18 cellular contexts compared by ENCODE assay signal in the genomic region with DNA sequence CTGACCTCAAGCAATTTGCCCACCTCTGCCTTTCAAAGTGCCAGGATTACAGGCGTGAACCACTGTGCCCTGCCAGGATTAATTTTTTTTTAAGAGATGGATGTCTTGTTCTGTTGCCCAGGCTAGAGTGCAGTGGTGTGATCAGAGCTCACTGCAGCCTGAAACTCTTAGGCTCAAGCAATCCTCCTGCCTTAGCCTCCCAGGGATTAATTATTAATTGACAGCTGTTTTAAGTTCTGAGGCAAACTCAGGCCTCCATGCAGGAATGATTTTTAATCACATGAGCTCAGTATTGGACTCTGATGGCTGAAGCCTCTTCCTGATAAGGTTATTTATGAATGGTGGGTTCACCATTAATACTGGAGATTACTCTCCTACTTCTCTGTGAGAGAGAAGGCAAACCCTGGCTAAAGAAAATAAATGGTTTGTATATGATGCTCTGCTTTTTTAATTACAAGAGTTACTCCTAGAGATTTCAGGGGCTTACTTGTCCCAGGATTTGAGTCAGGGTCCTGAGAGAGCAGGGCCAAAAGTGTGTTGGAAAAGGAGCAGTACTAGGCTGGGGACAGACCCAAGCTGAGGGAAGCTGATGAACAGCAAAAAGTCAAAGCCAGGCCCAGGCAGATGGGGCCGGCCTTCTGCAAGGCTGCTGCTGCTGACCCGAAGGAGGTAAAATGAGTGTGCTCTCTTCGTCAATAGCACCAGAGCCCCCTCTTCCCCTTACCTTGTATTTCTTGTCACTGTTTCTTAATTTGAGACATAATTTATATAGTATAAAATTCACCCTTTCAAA.
"Had no signal": no experiment of that assay in that cellular context is flagged by ENCODE, and none has a peak within 500 bp of the region (broad histone marks: within the 10 kb centered on the region; RNA-seq: fewer than 3 reads in every experiment).

No MANE protein-coding gene starts in this region.

- DNase-seq: activated CD4-positive, alpha-beta T cell treated with anti-CD3 and anti-CD28 coated beads, Interleukin-2, amount 50 U/mL, for 4 hours; activated gamma-delta T cell; adrenal gland; endodermal cell; hypothalamus; left lung; nephron progenitor cell; occipital lobe; right cardiac atrium; small intestine; stimulated activated CD4-positive, alpha-beta T cell treated with anti-CD3 and anti-CD28 coated beads, Interleukin-4, amount 100 ng/mL, for 4 hours; upper lobe of left lung had no signal

- H3K4me3 Mint-ChIP-seq: endodermal cell; nephron progenitor cell; stimulated activated memory B cell treated with anti-CD40 and anti-IgM and Interleukin-4, amounts not matched to agents 10 μg/mL and 1 μg/mL and 100 μg/mL, for 72 hours had no signal

- H3K36me3 Mint-ChIP-seq: activated naive CD4-positive, alpha-beta T cell treated with anti-CD3 and anti-CD28 coated beads, Interleukin-2, amount 50 U/mL, for 72 hours had no signal

- H3K4me3 ChIP-seq: adrenal gland, dorsolateral prefrontal cortex, left lung, thoracic aorta, upper lobe of left lung had no signal

- H3K27me3 Mint-ChIP-seq: progenitor cell of endocrine pancreas; stimulated activated memory B cell treated with anti-CD40 and anti-IgM and Interleukin-4, amounts not matched to agents 10 μg/mL and 1 μg/mL and 100 μg/mL, for 72 hours had no signal

- H3K36me3 ChIP-seq: adrenal gland, left lung, thoracic aorta, upper lobe of left lung had no signal

- H3K9me3 Mint-ChIP-seq: activated naive CD4-positive, alpha-beta T cell treated with anti-CD3 and anti-CD28 coated beads, Interleukin-2, amount 50 U/mL, for 72 hours; endodermal cell; nephron progenitor cell; stimulated activated memory B cell treated with anti-CD40 and anti-IgM and Interleukin-4, amounts not matched to agents 10 μg/mL and 1 μg/mL and 100 μg/mL, for 72 hours had no signal

- ATAC-seq: activated naive CD4-positive, alpha-beta T cell treated with anti-CD3 and anti-CD28 coated beads, Interleukin-2, amount 50 U/mL, for 72 hours; left lung; right cardiac atrium; stimulated activated memory B cell treated with anti-CD40 and anti-IgM and Interleukin-4, amounts not matched to agents 10 μg/mL and 1 μg/mL and 100 μg/mL, for 72 hours had no signal

- H3K27ac Mint-ChIP-seq: activated naive CD4-positive, alpha-beta T cell treated with anti-CD3 and anti-CD28 coated beads, Interleukin-2, amount 50 U/mL, for 72 hours; endodermal cell; nephron progenitor cell; progenitor cell of endocrine pancreas; stimulated activated memory B cell treated with anti-CD40 and anti-IgM and Interleukin-4, amounts not matched to agents 10 μg/mL and 1 μg/mL and 100 μg/mL, for 72 hours had no signal

- H3K4me1 Mint-ChIP-seq: endodermal cell; nephron progenitor cell; stimulated activated memory B cell treated with anti-CD40 and anti-IgM and Interleukin-4, amounts not matched to agents 10 μg/mL and 1 μg/mL and 100 μg/mL, for 72 hours had no signal

- H3K4me1 ChIP-seq: adrenal gland, left lung, upper lobe of left lung had no signal

- H3K9me3 ChIP-seq: adrenal gland, left lung, thoracic aorta, upper lobe of left lung had no signal

- H3K27me3 ChIP-seq: adrenal gland, dorsolateral prefrontal cortex, foreskin keratinocyte, left lung, upper lobe of left lung had no signal

- H3K27ac ChIP-seq: adrenal gland, dorsolateral prefrontal cortex, foreskin keratinocyte, left lung, thoracic aorta, upper lobe of left lung had no signal
